In the genomic region with DNA sequence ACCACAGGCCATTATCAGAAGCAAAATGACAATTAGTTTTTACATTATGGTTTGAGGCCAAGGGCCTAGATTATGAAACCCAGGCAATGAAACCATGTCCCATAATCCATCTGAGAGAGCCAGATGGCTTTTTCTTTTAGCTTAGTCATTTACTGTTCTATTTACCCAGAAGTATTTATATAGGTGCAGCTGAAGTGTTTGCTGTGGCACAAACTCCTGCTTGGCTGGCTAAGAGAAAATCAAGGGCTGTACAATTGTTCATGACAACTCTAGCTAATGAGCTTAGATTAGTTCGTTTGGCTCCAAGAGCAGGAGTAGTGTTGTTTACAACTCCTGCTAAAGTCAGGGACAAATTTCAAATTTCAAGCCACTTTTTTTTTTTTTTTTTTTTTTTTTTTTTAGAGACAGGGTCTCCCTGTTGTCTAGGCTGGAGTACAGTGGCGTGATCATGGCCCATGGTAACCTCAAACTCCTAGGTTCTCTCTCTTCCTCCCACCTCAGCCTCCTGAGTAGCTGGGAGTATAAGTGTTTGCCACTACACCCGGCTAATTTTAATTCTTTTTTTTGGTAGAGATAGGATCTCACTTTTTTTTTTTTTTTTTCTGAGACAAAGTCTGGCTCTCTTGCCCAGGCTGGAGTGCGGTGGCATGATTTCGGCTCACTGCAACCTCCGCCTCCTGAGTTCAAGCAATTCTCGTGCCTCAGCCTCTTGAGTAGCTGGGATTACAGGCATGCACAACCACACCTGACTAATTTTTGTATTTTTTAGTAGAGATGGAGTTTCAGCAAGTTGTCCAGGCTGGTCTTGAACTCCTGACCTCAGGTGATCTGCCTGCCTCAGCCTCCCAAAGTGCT, we compare ENCODE assay signal across 13 cellular contexts. TPM values are rescaled to one million over a fixed set of nuclear protein-coding genes. Genes with fewer than 3 reads are reported as not detected.
DNase-seq lines count a peak whose midpoint lies in the region; TF ChIP-seq lines count a peak whose summit lies in the region.
"Had no signal": no experiment of that assay in that cellular context is flagged by ENCODE, and none has a peak within 500 bp of the region (broad histone marks: within the 10 kb centered on the region; RNA-seq: fewer than 3 reads in every experiment).

No MANE protein-coding gene starts in this region.

- H3K27ac ChIP-seq in WERI-Rb-1, result 0 out of 2 replicates have a peak overlapping the region, but pooled peaks have one; percentile 3
- no peak overlapping the region for H3K27ac ChIP-seq in A673 (ENCODE audit: low read depth, low read length, poor library complexity, severe bottlenecking)

- no peak overlapping the region for H3K4me3 ChIP-seq in WERI-Rb-1 (ENCODE audit: low read depth, low read length)
- H3K4me3 ChIP-seq in A673 (ENCODE audit: low read depth, low read length, poor library complexity, severe bottlenecking), result no peak overlapping the region

- DNase-seq in Ammon's horn (ENCODE audit: low spot score) (peak; percentile 17), NCI-H1092 treated with DMSO at 0.1 percent for 48 hours (lab: John Stamatoyannopoulos, UW) (peak; percentile 97), NCI-H2171 (lab: John Stamatoyannopoulos, UW) (peak; percentile 36), WERI-Rb-1 (no peak), A673 (ENCODE audit: low spot score) (no peak), head of caudate nucleus (no peak), NCI-H2227 treated with DMSO at 0.1 percent for 48 hours (lab: John Stamatoyannopoulos, UW) (no peak), AML-193 (lab: John Stamatoyannopoulos, UW) (no peak)
- DNase-seq: activated B cell treated with CpG ODN at 0.5 μM for 24 hours; activated CD8-positive, alpha-beta memory T cell treated with anti-CD3 and anti-CD28 coated beads, Interleukin-2, amount 50 U/mL, for 48 hours; activated naive CD8-positive, alpha-beta T cell treated with anti-CD3 and anti-CD28 coated beads, Interleukin-2, amount 10 ng/mL, durations not matched to agents 7 days and 5 days; cerebellar nuclear complex; stimulated activated CD4-positive, alpha-beta T cell treated with anti-CD3 and anti-CD28 coated beads, Interleukin-2, amount 100 ng/mL, for 24 hours had no signal

- no TSS peak for BruUV-seq in A673 (replicated peaks; lab: Mats Ljungman, UMichigan)

- intact Hi-C loops in A673 (cut with micrococcal nuclease; ENCODE audit: unreplicated experiment), result no loop called here
- intact Hi-C loops in head of caudate nucleus (cut with DNase I), result no loop called here

- H3K36me3 ChIP-seq in WERI-Rb-1 (no peaks in the 10 kb centered on the region), A673 (ENCODE audit: insufficient read depth, low read length, poor library complexity, severe bottlenecking) (no peaks in the 10 kb centered on the region)

- POLR2A ChIA-PET in A673 (lab: Charles Lee; ENCODE audit: low non-redundant PET), result interaction anchor here (0.7 kb wide), 1 partner anchor 689 kb away, joined by 22 read pairs; no protein-coding TSS in a partner anchor

- no peaks in the 10 kb centered on the region for H3K4me1 ChIP-seq in A673 (ENCODE audit: insufficient read depth, low read length, poor library complexity, severe bottlenecking)

- CTCF ChIA-PET in A673 (lab: Charles Lee), result no interaction called here

- H3K27me3 ChIP-seq in WERI-Rb-1 (ENCODE audit: insufficient read depth, low read depth, severe bottlenecking) (no peaks in the 10 kb centered on the region), A673 (replicated peaks; ENCODE audit: insufficient read depth, low read depth, low read length, poor library complexity) (peaks cover 2% of the 10 kb centered on the region)

- H3K9me3 ChIP-seq in WERI-Rb-1 (ENCODE audit: severe bottlenecking) (no peaks in the 10 kb centered on the region), A673 (ENCODE audit: low read depth, low read length, poor library complexity, severe bottlenecking) (no peaks in the 10 kb centered on the region)

- TF ChIP-seq CTCF in WERI-Rb-1 (IDR thresholded peaks at IDR 0.05; ENCODE audit: low read depth, low read length) (no peak), A673 (conservative IDR thresholded peaks at IDR 0.05; ENCODE audit: low read depth, low read length) (no peak)

RNA-seq across cellular contexts. Expression of gene REV1, which starts 18.4 kb away (rescaled TPM):
- 38.1 and 41.2 TPM in 2 replicates for total RNA-seq in A673 (2021)

Comparison
In these comparisons a context has a peak if more than half of its experiments do, and no peak if none do; other contexts are left out.
1. DNase-seq: peak in Ammon's horn (single experiment), NCI-H1092 treated with DMSO at 0.1 percent for 48 hours (single experiment) and NCI-H2171 (single experiment); none in WERI-Rb-1 (single experiment), A673 (single experiment), head of caudate nucleus (0 of 42), NCI-H2227 treated with DMSO at 0.1 percent for 48 hours (single experiment) and AML-193 (0 of 2).